ENCODE assay signal across 1 cellular context in the genomic region with DNA sequence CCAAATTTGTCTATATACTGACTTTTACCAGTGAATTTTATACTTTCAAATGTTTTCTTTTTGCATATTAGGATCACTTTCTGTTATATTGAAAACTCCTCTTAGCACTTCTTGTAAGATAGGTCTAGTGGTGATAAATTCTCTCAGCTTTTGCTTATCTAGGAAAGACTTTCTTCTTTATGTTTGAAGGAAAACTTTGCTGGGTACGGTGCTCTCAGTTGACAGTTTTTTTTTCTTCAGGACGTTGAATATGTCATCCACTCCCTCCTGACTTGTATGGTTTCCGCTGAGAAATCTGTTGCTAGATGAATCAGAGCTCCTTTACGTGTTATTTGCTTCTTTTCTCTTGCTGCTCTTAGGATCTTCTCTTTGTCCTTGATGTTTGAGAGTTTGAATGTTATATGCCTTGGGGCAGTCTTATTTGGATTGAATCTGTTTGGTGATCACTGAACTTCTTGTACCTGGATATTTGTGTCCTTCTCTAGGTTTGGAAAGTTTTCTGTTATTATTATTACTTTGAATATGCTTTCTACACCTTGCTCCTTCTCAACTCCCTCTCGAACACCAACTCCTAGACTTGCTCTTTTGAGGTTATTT.
A peak's percentile ranks its signal among the peaks of the same experiment; 100 is the strongest.
TF ChIP-seq lines count a peak whose summit lies in the region.

No MANE protein-coding gene starts in this region.

TF ChIP-seq in HCT116, 20 proteins besides CTCF, POLR2A, EP300 and RAD21:
- no peak for TF ChIP-seq SRF (IDR thresholded peaks at IDR 0.05; ENCODE audit: low read depth)
- TF ChIP-seq CBX3 (IDR thresholded peaks at IDR 0.05; ENCODE audit: low read depth): peak; percentile 35; the same call in 1 of the 2 replicates
- TF ChIP-seq SP1 (IDR thresholded peaks at IDR 0.05; ENCODE audit: low read depth): no peak
- no peak for TF ChIP-seq TCF7L2 (IDR thresholded peaks at IDR 0.05; ENCODE audit: borderline replicate concordance, extremely low read depth, insufficient read depth, insufficient read length)
- no peak for TF ChIP-seq EZH2 (IDR thresholded peaks at IDR 0.05)
- no peak for TF ChIP-seq ELF1 (IDR thresholded peaks at IDR 0.05; ENCODE audit: borderline replicate concordance, low read depth)
